Comparison of ENCODE assay signal across 8 cellular contexts in genomic region chr1:39408641-39409054, GRCh38.
DNase-seq lines count a peak whose midpoint lies in the region; ATAC-seq, FAIRE-seq and TF ChIP-seq lines count a peak whose summit lies in the region.

No MANE protein-coding gene starts in this region.

- H3F3A ChIP-seq in PC-9 (ENCODE audit: insufficient read depth, low read depth): peaks cover 23% of the 10 kb centered on the region

- H3K9me3 ChIP-seq in PC-9 (ENCODE audit: insufficient read depth, low read depth): no peaks in the 10 kb centered on the region
- H3K9me3 ChIP-seq in esophagus muscularis mucosa: no peaks in the 10 kb centered on the region
- H3K9me3 ChIP-seq in muscle layer of duodenum (ENCODE audit: control insufficient read depth in 1 of 2, low read length in 2 of 2): no peaks in the 10 kb centered on the region

- no peak for TF ChIP-seq POLR2A in esophagus muscularis mucosa (IDR thresholded peaks at IDR 0.05; ENCODE audit: low read depth)

- POLR2A ChIA-PET in PC-9 (lab: Charles Lee; ENCODE audit: unreplicated experiment): no interaction called here

- TF ChIP-seq CTCF in D721Med (IDR thresholded peaks at IDR 0.05; ENCODE audit: insufficient read depth, missing control alignments): no peak
- TF ChIP-seq CTCF in PC-9 (conservative IDR thresholded peaks at IDR 0.05): no peak
- peak in 1 of 3 experiments; percentile 6 for TF ChIP-seq CTCF in esophagus muscularis mucosa (IDR thresholded peaks at IDR 0.05)

- FAIRE-seq in D721Med (lab: Jason Lieb, UNC): no peak

- H3K4me3 ChIP-seq in Jurkat, Clone E6-1 (ENCODE audit: low read length): peak overlapping the region; percentile 69
- H3K4me3 ChIP-seq in PC-9: peak overlapping the region; percentile 97
- peak overlapping the region; percentile 79 to 89 (median 81) for H3K4me3 ChIP-seq in esophagus muscularis mucosa
- H3K4me3 ChIP-seq in muscle layer of duodenum (ENCODE audit: low read depth in 1 of 2, low read length in 2 of 2): peak overlapping the region; percentile 77 to 89

- no peaks in the 10 kb centered on the region for H3K27me3 ChIP-seq in PC-9 (ENCODE audit: insufficient read depth, low read depth)
- H3K27me3 ChIP-seq in esophagus muscularis mucosa: no peaks in the 10 kb centered on the region
- no peaks in the 10 kb centered on the region for H3K27me3 ChIP-seq in muscle layer of duodenum (ENCODE audit: low read depth, low read length)

- no peak for TF ChIP-seq EP300 in esophagus muscularis mucosa (IDR thresholded peaks at IDR 0.05)

- peaks cover 35% of the 10 kb centered on the region for H3K79me2 ChIP-seq in PC-9 (ENCODE audit: low read depth)

- WGBS in esophagus muscularis mucosa: 0% methylated on average over 2 of the region's 53 CpGs

- H4K20me1 ChIP-seq in PC-9 (ENCODE audit: insufficient read depth): peaks cover 14% of the 10 kb centered on the region

- CTCF ChIA-PET in PC-9 (lab: Charles Lee): interaction anchor here (2.6 kb wide), 1 partner anchor 9 kb away, joined by 19 read pairs; no protein-coding TSS in a partner anchor

- no TSS peak for BruUV-seq in PC-9 (replicated peaks; lab: Mats Ljungman, UMichigan)

- peak; percentile 66 for ATAC-seq in GM21717 (IDR thresholded peaks at IDR 0.05; ENCODE audit: unreplicated experiment)

- peak overlapping the region; percentile 99 for H3K4me2 ChIP-seq in PC-9

- peak overlapping the region; percentile 81 for H2AFZ ChIP-seq in PC-9

- H3K4me1 ChIP-seq in PC-9 (replicated peaks; ENCODE audit: insufficient read depth) (peaks cover 56% of the 10 kb centered on the region), esophagus muscularis mucosa (peaks cover 77 to 92% (median 83%) of the 10 kb centered on the region in 4 donors), muscle layer of duodenum (ENCODE audit: control insufficient read depth in 1 of 2, insufficient read depth in 2 of 2, low read length in 2 of 2) (peaks cover 55 to 77% of the 10 kb centered on the region in 2 donors)

- H3K36me3 ChIP-seq in PC-9 (ENCODE audit: low read depth) (peaks cover 7% of the 10 kb centered on the region; the same call in 1 of the 2 replicates), esophagus muscularis mucosa (peaks cover 0 to 8% (median 4%) of the 10 kb centered on the region in 4 donors), muscle layer of duodenum (ENCODE audit: control insufficient read depth in 1 of 2, insufficient read depth in 2 of 2, low read length in 2 of 2) (peaks cover 5 to 13% of the 10 kb centered on the region in 2 donors)

- DNase-seq in D721Med (ENCODE audit: insufficient read length, low spot score) (peak; percentile 82), PC-9 (peak; percentile 83 to 98), esophagus muscularis mucosa (ENCODE audit: extremely low spot score) (peak; percentile 99)
- peak; percentile 91 for DNase-seq in Jurkat, Clone E6-1 (ENCODE audit: low read depth, low spot score)
- DNase-seq in activated T-cell treated with anti-CD3 and anti-CD28 coated beads, Interleukin-2, amount 50 U/mL, for 48 hours: peak; percentile 87 to 89
- peak; percentile 70 for DNase-seq in stimulated activated CD8-positive, alpha-beta memory T cell treated with anti-CD3 and anti-CD28 coated beads, Interleukin-7, amount 100 ng/mL, for 24 hours (ENCODE audit: low read depth)

- no peaks in the 10 kb centered on the region for H3K9me2 ChIP-seq in PC-9 (ENCODE audit: insufficient read depth)

- intact Hi-C loops in PC-9 (cut with micrococcal nuclease; ENCODE audit: unreplicated experiment): loop anchor here (1.0 kb wide), 1 partner anchor 10 kb away; no protein-coding TSS in a partner anchor
- intact Hi-C loops in esophagus muscularis mucosa (cut with DNase I): no loop called here

- H3K27ac ChIP-seq in PC-9 (no peak overlapping the region), esophagus muscularis mucosa (replicated peaks in 1 of 4) (peak overlapping the region; percentile 93 to 97 (median 94)), muscle layer of duodenum (ENCODE audit: low read length) (no peak overlapping the region)

Comparison
In these comparisons a context has a peak if more than half of its experiments do, and no peak if none do; other contexts are left out.
1. H3K27ac ChIP-seq: peak in esophagus muscularis mucosa (4 of 4); none in PC-9 (single experiment) and muscle layer of duodenum (single experiment).
2. Peak in every context shown above with its lines, with median percentiles within 50 percentile points of each other: DNase-seq and H3K4me3 ChIP-seq.